ENCODE assay signal across 23 cellular contexts in genomic region chr1:78703806-78704205, GRCh38. TPM values are rescaled to one million over a fixed set of nuclear protein-coding genes. Genes with fewer than 3 reads are reported as not detected.
"Had no signal": no experiment of that assay in that cellular context is flagged by ENCODE, and none has a peak within 500 bp of the region (broad histone marks: within the 10 kb centered on the region; RNA-seq: fewer than 3 reads in every experiment).

No MANE protein-coding gene starts in this region.

- H3K4me1 Mint-ChIP-seq: memory B cell; natural killer cell; stimulated activated naive B cell treated with anti-CD40 and anti-IgM and Interleukin-4, amounts not matched to agents 10 μg/mL and 1 μg/mL and 100 μg/mL, for 72 hours had no signal

- H3K4me3 Mint-ChIP-seq: effector memory CD8-positive, alpha-beta T cell; memory B cell; natural killer cell; stimulated activated naive B cell treated with anti-CD40 and anti-IgM and Interleukin-4, amounts not matched to agents 10 μg/mL and 1 μg/mL and 100 μg/mL, for 72 hours; stimulated activated naive CD8-positive, alpha-beta T cell treated with anti-CD3 and anti-CD28 coated beads, Interleukin-15, Interleukin-2, amounts not matched to agents 100 ng/mL and 50 ng/mL, for 24 hours had no signal

- H3K27me3 ChIP-seq: colonic mucosa, esophagus squamous epithelium, gastrocnemius medialis, right atrium auricular region, transverse colon, vagina had no signal

- H3K4me1 ChIP-seq: colonic mucosa, esophagus squamous epithelium, gastrocnemius medialis, lower lobe of right lung, prostate gland, right atrium auricular region, spleen, transverse colon, vagina had no signal

- H3K27ac ChIP-seq: colonic mucosa, esophagus squamous epithelium, gastrocnemius medialis, lower lobe of right lung, prostate gland, right atrium auricular region, skin epidermis, spleen, thoracic aorta, transverse colon, vagina had no signal

- ATAC-seq: effector memory CD8-positive, alpha-beta T cell; gastrocnemius medialis; left ventricle myocardium superior; lower lobe of right lung; natural killer cell; sciatic nerve; stimulated activated naive B cell treated with anti-CD40 and anti-IgM and Interleukin-4, amounts not matched to agents 10 μg/mL and 1 μg/mL and 100 μg/mL, for 72 hours had no signal

- H3K36me3 ChIP-seq: colonic mucosa, esophagus squamous epithelium, gastrocnemius medialis, lower lobe of right lung, prostate gland, right atrium auricular region, spleen, thoracic aorta, transverse colon, vagina had no signal

- H3K27ac Mint-ChIP-seq: effector memory CD8-positive, alpha-beta T cell; memory B cell; natural killer cell; stimulated activated naive B cell treated with anti-CD40 and anti-IgM and Interleukin-4, amounts not matched to agents 10 μg/mL and 1 μg/mL and 100 μg/mL, for 72 hours; stimulated activated naive CD8-positive, alpha-beta T cell treated with anti-CD3 and anti-CD28 coated beads, Interleukin-15, Interleukin-2, amounts not matched to agents 100 ng/mL and 50 ng/mL, for 24 hours had no signal

- DNase-seq: colonic mucosa; dermis blood vessel endothelial cell; effector memory CD8-positive, alpha-beta T cell; erythroblast; esophagus squamous epithelium; foreskin fibroblast; gastrocnemius medialis; head of caudate nucleus; left ventricle myocardium superior; lower lobe of right lung; natural killer cell; spleen; stimulated activated naive B cell treated with anti-CD40 and anti-IgM and Interleukin-4, amounts not matched to agents 10 μg/mL and 1 μg/mL and 100 μg/mL, for 72 hours; transverse colon had no signal

- H3K4me3 ChIP-seq: colonic mucosa, esophagus squamous epithelium, gastrocnemius medialis, lower lobe of right lung, prostate gland, right atrium auricular region, skin epidermis, spleen, thoracic aorta, transverse colon, vagina had no signal

- H3K36me3 Mint-ChIP-seq: memory B cell had no signal

- H3K9me3 ChIP-seq: colonic mucosa, gastrocnemius medialis, lower lobe of right lung, prostate gland, transverse colon, vagina had no signal

RNA-seq across cellular contexts. Expression of gene IFI44, which starts 54.2 kb away (rescaled TPM):
- polyA plus RNA-seq: neural cell had no signal
